Comparison of ENCODE assay signal across 9 cellular contexts in the genomic region with DNA sequence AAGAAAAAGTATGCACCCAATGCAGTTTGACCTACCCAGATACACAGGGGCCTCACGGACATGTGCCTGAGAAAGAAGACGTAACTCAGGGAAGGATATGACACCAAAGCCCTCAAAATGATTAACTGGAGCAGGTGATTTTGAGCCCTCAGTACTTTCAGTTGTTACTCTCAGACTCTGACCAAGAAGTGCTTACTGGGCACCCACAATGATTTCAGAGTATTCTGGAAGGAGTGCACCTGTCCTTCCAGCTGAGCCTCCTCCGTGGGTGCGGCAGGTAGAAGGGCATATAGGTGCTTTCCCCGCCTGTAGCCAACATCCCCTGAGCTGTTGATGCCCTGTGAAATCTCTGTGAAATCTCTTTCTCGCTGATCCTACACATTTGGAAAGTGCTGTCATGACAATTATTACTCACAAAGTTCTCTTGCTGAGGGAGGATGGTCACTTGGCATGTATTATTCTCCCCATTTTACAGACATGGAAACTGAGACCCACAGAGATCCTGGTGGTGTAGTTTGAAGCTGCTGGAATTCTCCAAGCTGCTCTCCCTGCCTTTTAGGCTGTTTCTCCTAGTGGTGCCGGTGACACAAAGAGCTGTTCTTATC.
DNase-seq lines count a peak whose midpoint lies in the region; ATAC-seq and TF ChIP-seq lines count a peak whose summit lies in the region.
"Had no signal": no experiment of that assay in that cellular context is flagged by ENCODE, and none has a peak within 500 bp of the region (broad histone marks: within the 10 kb centered on the region; RNA-seq: fewer than 3 reads in every experiment).

No MANE protein-coding gene starts in this region.

- no peaks in the 10 kb centered on the region for H3K36me3 ChIP-seq in adrenal gland (replicated peaks in 1 of 2)

- peak overlapping the region; percentile 54 for H3K4me3 Mint-ChIP-seq in T-helper 1 cell treated with Interleukin-12 subunit alpha and Interleukin-12 subunit beta and Interleukin-4 antibody, amounts not matched to agents 30 μg/mL and 1 μg/mL, for 36 hours
- H3K4me3 Mint-ChIP-seq: nephron had no signal

- no peak overlapping the region for H3K27ac ChIP-seq in caudate nucleus (ENCODE audit: low read depth, low read length)
- no peak overlapping the region for H3K27ac ChIP-seq in adrenal gland

- peaks cover 6% of the 10 kb centered on the region for H3K27me3 ChIP-seq in adrenal gland

- no peaks in the 10 kb centered on the region for H3K9me3 Mint-ChIP-seq in T-helper 1 cell treated with Interleukin-12 subunit alpha and Interleukin-12 subunit beta and Interleukin-4 antibody, amounts not matched to agents 30 μg/mL and 1 μg/mL, for 36 hours
- H3K9me3 Mint-ChIP-seq: nephron had no signal

- H3K27me3 Mint-ChIP-seq in T-helper 1 cell treated with Interleukin-12 subunit alpha and Interleukin-12 subunit beta and Interleukin-4 antibody, amounts not matched to agents 30 μg/mL and 1 μg/mL, for 36 hours (ENCODE audit: low read depth), result no peaks in the 10 kb centered on the region

- H3K4me1 Mint-ChIP-seq in T-helper 1 cell treated with Interleukin-12 subunit alpha and Interleukin-12 subunit beta and Interleukin-4 antibody, amounts not matched to agents 30 μg/mL and 1 μg/mL, for 36 hours (ENCODE audit: low read depth), result peaks cover 61% of the 10 kb centered on the region

- H3K4me3 ChIP-seq in adrenal gland, result no peak overlapping the region

- intact Hi-C loops in posterior vena cava (cut with DNase I) (no loop called here), adrenal gland (cut with DNase I) (no loop called here)

- peaks cover 4% of the 10 kb centered on the region for H3K36me3 Mint-ChIP-seq in T-helper 1 cell treated with Interleukin-12 subunit alpha and Interleukin-12 subunit beta and Interleukin-4 antibody, amounts not matched to agents 30 μg/mL and 1 μg/mL, for 36 hours (ENCODE audit: low read depth)

- H3K4me1 ChIP-seq in adrenal gland (replicated peaks in 1 of 2), result no peaks in the 10 kb centered on the region

- H3K27ac Mint-ChIP-seq in T-helper 1 cell treated with Interleukin-12 subunit alpha and Interleukin-12 subunit beta and Interleukin-4 antibody, amounts not matched to agents 30 μg/mL and 1 μg/mL, for 36 hours, result peak overlapping the region; percentile 77

- WGBS in adrenal gland, 4 donors, result 81 to 90% (median 84%) methylated on average over 7 of the region's 7 CpGs

- TF ChIP-seq POLR2A in adrenal gland (IDR thresholded peaks at IDR 0.05), result no peak

- no peak for TF ChIP-seq CTCF in adrenal gland (IDR thresholded peaks at IDR 0.05)

- ATAC-seq in GM18868 (IDR thresholded peaks at IDR 0.05; ENCODE audit: unreplicated experiment) (peak; percentile 71), HG02678 (IDR thresholded peaks at IDR 0.05; ENCODE audit: unreplicated experiment) (peak; percentile 79)

- H3K9me3 ChIP-seq in adrenal gland (replicated peaks in 1 of 3), result no peaks in the 10 kb centered on the region

- peak; percentile 44 for DNase-seq in posterior vena cava (ENCODE audit: low spot score)
- no peak for DNase-seq in caudate nucleus (lab: John Stamatoyannopoulos, UW)
- DNase-seq in NCI-H1436 treated with DMSO at 0.1 percent for 48 hours (lab: John Stamatoyannopoulos, UW), result no peak
- DNase-seq in NCI-H2196 (lab: John Stamatoyannopoulos, UW; ENCODE audit: unreplicated experiment), result no peak
- no peak for DNase-seq in adrenal gland
